In the genomic region with DNA sequence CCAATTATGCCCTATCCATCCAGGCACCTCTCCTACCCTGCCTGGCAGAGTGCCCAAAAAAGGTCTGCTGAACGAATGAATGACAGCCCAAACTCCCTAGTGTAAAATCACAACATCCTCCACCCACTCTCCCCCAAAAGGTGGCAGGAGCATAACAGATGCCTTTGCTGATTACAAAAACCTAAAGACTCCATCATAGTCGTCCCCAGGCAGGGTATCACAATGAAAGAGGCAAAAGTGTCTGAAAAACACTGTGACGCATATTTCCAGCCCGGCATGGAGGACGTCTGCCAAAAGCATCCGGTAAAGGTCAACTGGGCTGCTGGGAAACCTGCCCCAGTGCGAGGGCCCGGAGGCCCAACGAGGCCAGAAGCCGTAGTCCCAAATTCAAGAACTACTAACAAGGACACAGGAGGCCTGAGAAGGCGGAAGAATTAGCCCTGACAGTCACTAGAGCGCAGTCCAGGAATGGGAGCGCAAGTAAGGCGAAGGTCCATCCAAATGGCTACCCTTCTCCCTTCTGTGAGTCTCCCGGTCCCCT, we compare ENCODE assay signal across 1 cellular context.
TF ChIP-seq lines count a peak whose summit lies in the region.

No MANE protein-coding gene starts in this region.

TF ChIP-seq in neural cell, 6 proteins besides CTCF, POLR2A, EP300 and RAD21 (continued from another document):
- TF ChIP-seq, protein P1, sequence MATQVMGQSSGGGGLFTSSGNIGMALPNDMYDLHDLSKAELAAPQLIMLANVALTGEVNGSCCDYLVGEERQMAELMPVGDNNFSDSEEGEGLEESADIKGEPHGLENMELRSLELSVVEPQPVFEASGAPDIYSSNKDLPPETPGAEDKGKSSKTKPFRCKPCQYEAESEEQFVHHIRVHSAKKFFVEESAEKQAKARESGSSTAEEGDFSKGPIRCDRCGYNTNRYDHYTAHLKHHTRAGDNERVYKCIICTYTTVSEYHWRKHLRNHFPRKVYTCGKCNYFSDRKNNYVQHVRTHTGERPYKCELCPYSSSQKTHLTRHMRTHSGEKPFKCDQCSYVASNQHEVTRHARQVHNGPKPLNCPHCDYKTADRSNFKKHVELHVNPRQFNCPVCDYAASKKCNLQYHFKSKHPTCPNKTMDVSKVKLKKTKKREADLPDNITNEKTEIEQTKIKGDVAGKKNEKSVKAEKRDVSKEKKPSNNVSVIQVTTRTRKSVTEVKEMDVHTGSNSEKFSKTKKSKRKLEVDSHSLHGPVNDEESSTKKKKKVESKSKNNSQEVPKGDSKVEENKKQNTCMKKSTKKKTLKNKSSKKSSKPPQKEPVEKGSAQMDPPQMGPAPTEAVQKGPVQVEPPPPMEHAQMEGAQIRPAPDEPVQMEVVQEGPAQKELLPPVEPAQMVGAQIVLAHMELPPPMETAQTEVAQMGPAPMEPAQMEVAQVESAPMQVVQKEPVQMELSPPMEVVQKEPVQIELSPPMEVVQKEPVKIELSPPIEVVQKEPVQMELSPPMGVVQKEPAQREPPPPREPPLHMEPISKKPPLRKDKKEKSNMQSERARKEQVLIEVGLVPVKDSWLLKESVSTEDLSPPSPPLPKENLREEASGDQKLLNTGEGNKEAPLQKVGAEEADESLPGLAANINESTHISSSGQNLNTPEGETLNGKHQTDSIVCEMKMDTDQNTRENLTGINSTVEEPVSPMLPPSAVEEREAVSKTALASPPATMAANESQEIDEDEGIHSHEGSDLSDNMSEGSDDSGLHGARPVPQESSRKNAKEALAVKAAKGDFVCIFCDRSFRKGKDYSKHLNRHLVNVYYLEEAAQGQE (IDR thresholded peaks at IDR 0.05; ENCODE audit: borderline replicate concordance): no peak
- TF ChIP-seq POLR2AphosphoS5 (IDR thresholded peaks at IDR 0.05) (no peak), TAF1 (IDR thresholded peaks at IDR 0.05; ENCODE audit: low read depth) (no peak), MXI1 (conservative IDR thresholded peaks at IDR 0.05; ENCODE audit: poor library complexity, severe bottlenecking) (no peak)
TF ChIP-seq in neural cell: peak in this region for 0.
